Comparison of ENCODE assay signal across 1 cellular context in genomic region chr6:1630212-1630770, GRCh38.
TF ChIP-seq lines count a peak whose summit lies in the region.

No MANE protein-coding gene starts in this region.

TF ChIP-seq in HepG2, 621 proteins besides CTCF, POLR2A, EP300 and RAD21:
- TF ChIP-seq E2F2 (CRISPR knock-in tag; IDR thresholded peaks at IDR 0.05; ENCODE audit: borderline replicate concordance): no peak
- TF ChIP-seq AGO2 (optimal IDR thresholded peaks at IDR 0.05; ENCODE audit: low read depth, low read length): peak; percentile 42
- TF ChIP-seq RBM22 (optimal IDR thresholded peaks at IDR 0.05; ENCODE audit: low read length): peak; percentile 74
TF ChIP-seq in HepG2: peak in this region for 2.
